19 cellular contexts compared by ENCODE assay signal in the genomic region with DNA sequence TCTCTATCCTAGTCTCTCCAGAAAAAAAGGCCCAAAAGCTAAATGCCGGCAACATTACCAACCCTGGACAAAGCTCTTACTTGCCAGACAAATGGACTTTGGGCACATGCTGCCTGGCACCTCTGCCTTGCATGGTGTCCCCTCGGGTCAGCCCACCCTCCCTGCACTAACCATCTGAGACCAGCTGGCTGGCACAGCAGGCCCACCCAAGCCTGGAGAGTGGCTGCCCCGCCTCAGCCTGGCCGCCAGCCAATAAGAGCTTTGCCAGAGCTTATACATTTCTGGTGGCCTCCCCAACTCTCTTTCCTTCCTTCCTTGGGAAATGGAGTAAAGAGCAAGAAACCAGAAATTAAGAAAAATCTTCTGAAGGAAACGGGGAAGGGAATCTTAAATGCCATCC.
"Had no signal": no experiment of that assay in that cellular context is flagged by ENCODE, and none has a peak within 500 bp of the region (broad histone marks: within the 10 kb centered on the region; RNA-seq: fewer than 3 reads in every experiment).

No MANE protein-coding gene starts in this region.

- H3K27me3 Mint-ChIP-seq: effector memory CD8-positive, alpha-beta T cell; naive B cell; stimulated activated naive CD8-positive, alpha-beta T cell treated with anti-CD3 and anti-CD28 coated beads, Interleukin-15, amount 100 ng/mL, for 72 hours had no signal

- H3K4me1 Mint-ChIP-seq: stimulated activated naive CD8-positive, alpha-beta T cell treated with anti-CD3 and anti-CD28 coated beads, Interleukin-15, amount 100 ng/mL, for 72 hours had no signal

- H3K4me3 ChIP-seq: mucosa of descending colon, ovary, psoas muscle, suprapubic skin, upper lobe of left lung had no signal

- H3K9me3 Mint-ChIP-seq: activated T-cell treated with anti-CD3 and anti-CD28 coated beads, Interleukin-2, amount 50 U/mL, for 72 hours; effector memory CD8-positive, alpha-beta T cell; stimulated activated naive CD8-positive, alpha-beta T cell treated with anti-CD3 and anti-CD28 coated beads, Interleukin-15, amount 100 ng/mL, for 72 hours had no signal

- H3K27ac Mint-ChIP-seq: activated T-cell treated with anti-CD3 and anti-CD28 coated beads, Interleukin-2, amount 50 U/mL, for 72 hours; effector memory CD8-positive, alpha-beta T cell had no signal

- ATAC-seq: activated T-cell treated with anti-CD3 and anti-CD28 coated beads, Interleukin-2, amount 50 U/mL, for 72 hours; effector memory CD8-positive, alpha-beta T cell; left ventricle myocardium superior; mucosa of descending colon; psoas muscle; stimulated activated naive CD8-positive, alpha-beta T cell treated with anti-CD3 and anti-CD28 coated beads, Interleukin-15, amount 100 ng/mL, for 72 hours had no signal

- H3K4me1 ChIP-seq: psoas muscle, upper lobe of left lung had no signal

- H3K36me3 Mint-ChIP-seq: naive B cell had no signal

- DNase-seq: activated CD4-positive, alpha-beta T cell treated with anti-CD3 and anti-CD28 coated beads, Interleukin-2, amount 50 U/mL, for 4 hours; activated effector memory CD4-positive, alpha-beta T cell treated with anti-CD3 and anti-CD28 coated beads, Interleukin-2, amount 50 U/mL, for 16 hours; activated naive CD4-positive, alpha-beta T cell treated with anti-CD3 and anti-CD28 coated beads, Interleukin-2, amount 50 U/mL, for 16 hours; activated T-cell treated with anti-CD3 and anti-CD28 coated beads, Interleukin-2, amount 50 U/mL, for 72 hours; dermis blood vessel endothelial cell; effector memory CD8-positive, alpha-beta T cell; foreskin fibroblast; left ventricle myocardium superior; mucosa of descending colon; naive B cell; ovary; small intestine; stimulated activated CD4-positive, alpha-beta T cell treated with anti-CD3 and anti-CD28 coated beads, Interleukin-15, amount 100 ng/mL, for 24 hours; stimulated activated CD4-positive, alpha-beta T cell treated with anti-CD3 and anti-CD28 coated beads, Interleukin-4, amount 100 ng/mL, for 1 hour; stimulated activated naive CD8-positive, alpha-beta T cell treated with anti-CD3 and anti-CD28 coated beads, Interleukin-15, amount 100 ng/mL, for 72 hours; upper lobe of left lung had no signal

- H3K9me3 ChIP-seq: mucosa of descending colon, ovary, psoas muscle, suprapubic skin, upper lobe of left lung had no signal

- H3K4me3 Mint-ChIP-seq: activated T-cell treated with anti-CD3 and anti-CD28 coated beads, Interleukin-2, amount 50 U/mL, for 72 hours; effector memory CD8-positive, alpha-beta T cell; naive B cell; neural crest cell; stimulated activated naive CD8-positive, alpha-beta T cell treated with anti-CD3 and anti-CD28 coated beads, Interleukin-15, amount 100 ng/mL, for 72 hours had no signal

- H3K27me3 ChIP-seq: ovary, suprapubic skin, upper lobe of left lung had no signal

- H3K27ac ChIP-seq: ovary, psoas muscle, suprapubic skin, upper lobe of left lung had no signal

- H3K36me3 ChIP-seq: ovary, suprapubic skin, upper lobe of left lung had no signal
